ENCODE assay signal across 8 cellular contexts in the genomic region with DNA sequence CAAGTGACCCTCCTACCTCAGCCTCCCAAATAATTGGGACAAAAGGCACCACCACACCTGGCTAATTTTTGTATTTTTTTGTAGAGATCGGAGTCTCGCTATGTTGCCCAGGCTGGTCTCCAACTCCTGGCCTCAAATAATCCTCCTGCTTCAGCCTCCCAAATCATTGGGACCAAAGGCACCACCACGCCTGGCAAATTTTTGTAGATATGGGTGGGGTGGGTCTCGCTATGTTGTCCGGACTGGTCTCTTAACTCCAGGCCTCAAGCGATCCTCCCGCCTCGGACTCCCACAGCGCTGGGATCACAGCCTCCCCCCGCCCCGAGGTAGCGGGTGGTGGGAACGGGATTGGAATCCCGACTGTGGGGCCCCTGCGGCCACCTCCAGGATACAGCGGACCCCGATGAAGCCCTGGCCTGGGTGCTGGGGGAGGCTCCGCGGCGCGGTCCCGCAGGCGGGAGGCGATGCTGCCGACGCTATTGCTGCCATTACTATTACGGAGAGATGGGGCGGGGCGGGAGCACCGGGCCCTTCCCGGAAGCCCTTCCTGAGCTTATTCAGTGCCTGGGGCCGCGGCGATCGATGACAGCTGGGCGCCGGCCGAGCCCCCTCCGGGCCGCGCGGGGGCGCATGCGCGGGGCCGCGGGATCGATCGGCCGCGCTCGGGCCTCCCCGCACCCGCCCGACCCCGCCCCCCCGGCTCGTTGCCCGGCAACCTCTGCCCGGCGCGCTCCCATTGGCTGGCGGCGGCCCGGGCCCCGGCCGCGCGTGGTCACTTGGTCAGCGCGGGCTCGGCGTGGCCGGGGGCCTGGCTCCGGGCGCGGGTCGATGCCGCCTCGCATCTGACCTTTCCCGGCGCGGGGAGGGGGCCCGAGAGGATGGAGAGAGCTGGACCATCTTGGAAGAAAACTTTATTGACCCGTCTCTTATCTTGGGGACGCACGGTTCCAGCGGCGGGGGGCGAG. TPM values are rescaled to one million over a fixed set of nuclear protein-coding genes. Genes with fewer than 3 reads are reported as not detected.
DNase-seq lines count a peak whose midpoint lies in the region; ATAC-seq and TF ChIP-seq lines count a peak whose summit lies in the region.

No MANE protein-coding gene starts in this region.

- no peaks in the 10 kb centered on the region for H3K36me3 Mint-ChIP-seq in T-cell

- RAD21 ChIA-PET in HCT116 (lab: Charles Lee; ENCODE audit: low non-redundant PET in 1 of 2, low total read pairs in 2 of 2, uncharacterized antibody in 2 of 2, unreplicated experiment in 2 of 2), result no interaction called here

- peak overlapping the region; percentile 54 for H2AFZ ChIP-seq in HCT116 (ENCODE audit: low read depth, low read length, poor library complexity, severe bottlenecking)

- H3K36me3 ChIP-seq in HCT116 (ENCODE audit: control insufficient read depth in 1 of 2, insufficient read depth in 2 of 2, low read length in 2 of 2) (no peaks in the 10 kb centered on the region), right lobe of liver (no peaks in the 10 kb centered on the region)

- peak overlapping the region; percentile 84 for H3K4me2 ChIP-seq in HCT116 (ENCODE audit: low read length)

- 23% methylated on average over 14 of the region's 90 CpGs for WGBS in right lobe of liver (ENCODE audit: insufficient coverage, low coverage, low lambda C conversion rate, missing lambda C conversion rate)

- H3K27me3 ChIP-seq in HCT116 (ENCODE audit: insufficient read depth, low read length), result no peaks in the 10 kb centered on the region
- peaks cover 0 to 15% of the 10 kb centered on the region in 2 donors for H3K27me3 ChIP-seq in right lobe of liver

- H3K4me3 Mint-ChIP-seq in T-cell, result peak overlapping the region; percentile 51 to 66 (median 54)

- TF ChIP-seq CTCF in HCT116 (IDR thresholded peaks at IDR 0.05 in 2 of 3, conservative IDR thresholded peaks at IDR 0.05 in 1 of 3; ENCODE audit: borderline replicate concordance in 1 of 3, insufficient read depth in 1 of 3, low read depth in 2 of 3, low read length in 2 of 3) (no peak), right lobe of liver (IDR thresholded peaks at IDR 0.05) (peak in 1 of 4 donors; percentile 18)

- H3K27ac Mint-ChIP-seq in T-cell, result no peak overlapping the region

- POLR2A ChIA-PET in HCT116 (lab: Charles Lee) (no interaction called here), T-cell (lab: Charles Lee) (interaction anchor here in 1 of 2 donors (0.5 kb wide), 1 partner anchor 10 kb away, joined by 3 read pairs; no protein-coding TSS in a partner anchor)

- no peaks in the 10 kb centered on the region for H3K9me3 Mint-ChIP-seq in T-cell

- H3K27me3 Mint-ChIP-seq in T-cell, result peaks cover 32 to 55% of the 10 kb centered on the region in 2 donors

- H3K27ac ChIP-seq in HCT116 (ENCODE audit: low read depth, low read length) (peak overlapping the region; percentile 31; the same call in 1 of the 2 replicates), right lobe of liver (no peak overlapping the region)

- no peaks in the 10 kb centered on the region for H4K20me1 ChIP-seq in HCT116 (ENCODE audit: insufficient read depth)

- TF ChIP-seq RAD21 in HCT116 (IDR thresholded peaks at IDR 0.05; ENCODE audit: low read depth), result no peak

- CTCF ChIA-PET in HCT116 (lab: Charles Lee) (no interaction called here), T-cell (lab: Charles Lee) (no interaction called here)

- H3K9me2 ChIP-seq in HCT116 (ENCODE audit: insufficient read depth), result no peaks in the 10 kb centered on the region

- ATAC-seq in HCT116 (peak; percentile 93), T-cell (replicated peaks in 1 of 4) (peak; percentile 48 to 80 (median 70)), right lobe of liver (peak; percentile 77 to 92 (median 84)), HG02981 (IDR thresholded peaks at IDR 0.05; ENCODE audit: unreplicated experiment) (no peak), HG03139 (IDR thresholded peaks at IDR 0.05; ENCODE audit: unreplicated experiment) (no peak)

- H3K4me3 ChIP-seq in HCT116 (replicated peaks in 1 of 2; ENCODE audit: low read depth in 1 of 2, low read length in 2 of 2), result peak overlapping the region; percentile 33 to 53
- peak overlapping the region in 2 of 3 donors; percentile 42 to 54 for H3K4me3 ChIP-seq in right lobe of liver

- H3K4me1 Mint-ChIP-seq in T-cell, result peaks cover 0 to 7% (median 5%) of the 10 kb centered on the region in 3 donors

- H3K4me1 ChIP-seq in HCT116 (ENCODE audit: control insufficient read depth in 1 of 2, insufficient read depth in 2 of 2, low read length in 2 of 2), result peaks cover 8 to 14% of the 10 kb centered on the region in 2 experiments
- peaks cover 0 to 4% (median 0%) of the 10 kb centered on the region in 4 donors for H3K4me1 ChIP-seq in right lobe of liver

- DNase-seq in AG08396 (ENCODE audit: low spot score) (peak; percentile 100), HCT116 (ENCODE audit: low read depth, low spot score) (no peak), T-cell (peak in 6 of 34 experiments; percentile 6 to 34 (median 14)), dermis blood vessel endothelial cell (peak; percentile 63), right lobe of liver (peak; percentile 60 to 70 (median 68))
- peak; percentile 17 to 36 (median 18) for DNase-seq in stimulated activated CD4-positive, alpha-beta T cell treated with anti-CD3 and anti-CD28 coated beads, TNF-alpha, amount 100 ng/mL, for 48 hours (ENCODE audit: low read depth in 3 of 3)

- TF ChIP-seq POLR2A in HCT116 (IDR thresholded peaks at IDR 0.05; ENCODE audit: borderline replicate concordance, extremely low read depth, insufficient read depth, insufficient read length) (peak; percentile 34), right lobe of liver (IDR thresholded peaks at IDR 0.05) (no peak)

- H3K79me2 ChIP-seq in HCT116 (ENCODE audit: insufficient read depth, low read length), result no peaks in the 10 kb centered on the region

- H3K9me3 ChIP-seq in HCT116 (ENCODE audit: control insufficient read depth in 1 of 2, insufficient read depth in 1 of 2, low read depth in 1 of 2, low read length in 2 of 2), result no peaks in the 10 kb centered on the region
- H3K9me3 ChIP-seq in right lobe of liver, result no peaks in the 10 kb centered on the region

- H3K9ac ChIP-seq in HCT116 (ENCODE audit: low read length), result peak overlapping the region; percentile 58

- intact Hi-C loops in HCT116 (cut with micrococcal nuclease) (no loop called here), right lobe of liver (cut with DNase I) (no loop called here)

- BruUV-seq in HCT116 (replicated peaks; lab: Mats Ljungman, UMichigan), result no TSS peak

TF ChIP-seq in HCT116, 20 proteins besides CTCF, POLR2A, EP300 and RAD21:
- TF ChIP-seq POLR2AphosphoS5 (IDR thresholded peaks at IDR 0.05; ENCODE audit: low read depth, low read length), result peak; percentile 28; the same call in 1 of the 2 replicates
- no peak for TF ChIP-seq EZH2 (IDR thresholded peaks at IDR 0.05)

RNA-seq across cellular contexts. Expression of a gene that starts 27.9 kb away (rescaled TPM):
- 22.1 TPM for total RNA-seq in HCT116 (2021; ENCODE audit: unreplicated experiment)
- 9.0 and 9.6 TPM in 2 replicates for polyA plus RNA-seq in HCT116 (2012)
- total RNA-seq in T-cell, result under 1 TPM in 2 of 5 donors, not detected in 3; 0.03 TPM
- total RNA-seq in dermis blood vessel endothelial cell, result not detected in 2 replicates
- not detected for total RNA-seq in right lobe of liver

Comparison
In these comparisons a context has a peak if more than half of its experiments do, and no peak if none do; other contexts are left out.
1. ATAC-seq: peak in HCT116 (single experiment), T-cell (4 of 4) and right lobe of liver (4 of 4); none in HG02981 (single experiment) and HG03139 (single experiment).
2. RNA of a gene that starts 27.9 kb away (total RNA-seq): 22.1 TPM in HCT116 (single experiment); 0.03 TPM in T-cell, not detected in dermis blood vessel endothelial cell and not detected in right lobe of liver; every median in the first group is over 10 times any median in the second.